9 cellular contexts compared by ENCODE assay signal in the genomic region with DNA sequence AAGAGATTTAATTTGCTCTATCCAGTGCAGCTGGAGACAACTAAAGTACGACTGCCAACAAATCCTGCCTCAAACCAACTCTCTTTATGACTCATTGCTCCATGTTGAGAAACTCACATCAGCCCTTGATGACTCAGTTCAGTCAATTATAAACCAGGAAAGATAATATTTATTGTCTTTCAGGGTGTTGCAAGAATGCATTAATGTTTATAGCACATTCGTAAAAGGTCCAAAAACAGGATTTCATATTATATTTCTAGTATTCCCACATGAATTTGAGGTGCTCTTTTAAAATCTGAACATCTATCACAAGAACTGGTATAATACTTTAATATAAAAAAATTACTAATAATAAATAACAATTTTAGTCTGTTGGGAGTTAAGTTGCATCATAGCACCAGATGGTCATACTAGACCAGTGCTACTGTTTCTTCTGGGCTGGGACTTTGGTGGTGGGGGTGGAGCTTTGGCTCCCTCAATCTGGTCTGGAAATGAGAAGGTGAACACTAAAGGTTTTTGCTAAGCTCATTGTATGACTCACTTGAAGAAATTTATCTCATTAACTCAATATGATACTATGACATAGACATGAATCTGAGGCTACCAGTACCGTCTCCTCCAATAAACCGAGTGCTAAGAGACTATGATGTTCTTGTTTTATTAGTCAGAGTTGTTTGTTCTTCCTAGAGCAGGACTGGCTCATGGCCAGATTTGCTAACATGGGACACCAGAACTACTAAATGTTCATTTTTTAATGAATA. TPM values are rescaled to one million over a fixed set of nuclear protein-coding genes. Genes with fewer than 3 reads are reported as not detected.
DNase-seq lines count a peak whose midpoint lies in the region; ATAC-seq and TF ChIP-seq lines count a peak whose summit lies in the region.
"Had no signal": no experiment of that assay in that cellular context is flagged by ENCODE, and none has a peak within 500 bp of the region (broad histone marks: within the 10 kb centered on the region; RNA-seq: fewer than 3 reads in every experiment).

No MANE protein-coding gene starts in this region.

- TF ChIP-seq CTCF in esophagus squamous epithelium (IDR thresholded peaks at IDR 0.05) (no peak), retinal pigment epithelial cell (conservative IDR thresholded peaks at IDR 0.05; ENCODE audit: low read depth, low read length) (no peak)

- H3K4me1 ChIP-seq in SJSA1 (replicated peaks) (peaks cover 63% of the 10 kb centered on the region), esophagus squamous epithelium (peaks cover 11 to 44% (median 14%) of the 10 kb centered on the region in 3 donors)

- ATAC-seq in GM19397 (IDR thresholded peaks at IDR 0.05; ENCODE audit: unreplicated experiment) (peak; percentile 88), HG03460 (IDR thresholded peaks at IDR 0.05; ENCODE audit: unreplicated experiment) (peak; percentile 89)

- H3K27ac ChIP-seq in SJSA1 = peak overlapping the region; percentile 89
- H3K27ac ChIP-seq in esophagus squamous epithelium = peak overlapping the region; percentile 65 to 86 (median 79)

- intact Hi-C loops in esophagus squamous epithelium (cut with DNase I) = no loop called here

- H3K36me3 ChIP-seq in SJSA1 (no peaks in the 10 kb centered on the region), esophagus squamous epithelium (no peaks in the 10 kb centered on the region)

- H3K9me3 ChIP-seq in SJSA1 (replicated peaks) (0 out of 2 replicates have a peak, but pooled peaks cover 2% of the 10 kb centered on the region), esophagus squamous epithelium (no peaks in the 10 kb centered on the region)

- no peak for TF ChIP-seq POLR2A in esophagus squamous epithelium (IDR thresholded peaks at IDR 0.05)

- H3K4me3 ChIP-seq in SJSA1 (no peak overlapping the region), esophagus squamous epithelium (no peak overlapping the region), retinal pigment epithelial cell (ENCODE audit: low read length) (no peak overlapping the region)

- WGBS in esophagus squamous epithelium, 2 donors = 2 to 7% methylated on average over 4 of the region's 4 CpGs

- H3K27me3 ChIP-seq in SJSA1 (replicated peaks) = no peaks in the 10 kb centered on the region
- no peaks in the 10 kb centered on the region for H3K27me3 ChIP-seq in esophagus squamous epithelium

- peak; percentile 55 for DNase-seq in COLO668 (lab: John Stamatoyannopoulos, UW; ENCODE audit: unreplicated experiment)
- DNase-seq in SJSA1 (ENCODE audit: low read depth in 1 of 2, low spot score in 2 of 2) = peak; percentile 79 to 88
- DNase-seq in esophagus squamous epithelium (lab: John Stamatoyannopoulos, UW) = no peak
- DNase-seq in retinal pigment epithelial cell (ENCODE audit: low read depth) = peak; percentile 86
- DNase-seq in NCI-H128 (lab: John Stamatoyannopoulos, UW; ENCODE audit: unreplicated experiment) = no peak
- DNase-seq in iPS-NIHi7 (ENCODE audit: extremely low spot score) = no peak
- DNase-seq: naive B cell had no signal

RNA-seq across cellular contexts. Expression of gene MAP3K20, which starts 26.6 kb away (rescaled TPM):
- 73.5 and 95.7 TPM in 2 replicates for total RNA-seq in SJSA1 (2014; rRNA removed; shearing (Covaris generic))
- 10 to 100 TPM in 3 of 4 donors, 1 to 10 TPM in 1; 7.2 to 55.3 (median 26.3) TPM for total RNA-seq in esophagus squamous epithelium

Comparison
In these comparisons a context has a peak if more than half of its experiments do, and no peak if none do; other contexts are left out.
1. DNase-seq: peak in COLO668 (single experiment), SJSA1 (2 of 2) and retinal pigment epithelial cell (single experiment); none in esophagus squamous epithelium (single experiment), NCI-H128 (single experiment) and iPS-NIHi7 (single experiment).